In genomic region chr22:38740116-38740723, GRCh38 we compare ENCODE assay signal across 20 cellular contexts. TPM values are rescaled to one million over a fixed set of nuclear protein-coding genes. Genes with fewer than 3 reads are reported as not detected.
A peak's percentile ranks its signal among the peaks of the same experiment; 100 is the strongest.
DNase-seq lines count a peak whose midpoint lies in the region; ATAC-seq and TF ChIP-seq lines count a peak whose summit lies in the region.
"Had no signal": no experiment of that assay in that cellular context is flagged by ENCODE, and none has a peak within 500 bp of the region (broad histone marks: within the 10 kb centered on the region; RNA-seq: fewer than 3 reads in every experiment).

No MANE protein-coding gene starts in this region.

- POLR2A ChIA-PET in CD8-positive, alpha-beta T cell (lab: Charles Lee): interaction anchor here (0.5 to 16.0 kb wide), 10 partner anchors 7 to 470 kb away, joined by 3 to 589 read pairs (median 4); partner anchors contain the start of genes GTPBP1, NPTXR and SUN2
- POLR2A ChIA-PET in naive thymus-derived CD4-positive, alpha-beta T cell (lab: Charles Lee): interaction anchor here (1.1 to 33.7 kb wide), 4 partner anchors 1 to 33 kb away, joined by 3 to 1007 read pairs (median 506); partner anchors contain the start of gene SUN2

- peaks cover 98% of the 10 kb centered on the region for H3K36me3 Mint-ChIP-seq in CD8-positive, alpha-beta T cell
- H3K36me3 Mint-ChIP-seq in activated naive CD8-positive, alpha-beta T cell treated with anti-CD3 and anti-CD28 coated beads, Interleukin-2, amount 50 U/mL, for 24 hours (ENCODE audit: low read depth): peaks cover 52% of the 10 kb centered on the region
- H3K36me3 Mint-ChIP-seq in naive thymus-derived CD4-positive, alpha-beta T cell: peaks cover 0 to 58% (median 30%) of the 10 kb centered on the region in 5 donors

- ATAC-seq in CD8-positive, alpha-beta T cell: no peak
- no peak for ATAC-seq in activated naive CD8-positive, alpha-beta T cell treated with anti-CD3 and anti-CD28 coated beads, Interleukin-2, amount 50 U/mL, for 24 hours
- ATAC-seq in naive thymus-derived CD4-positive, alpha-beta T cell: no peak
- ATAC-seq in GM21367 (IDR thresholded peaks at IDR 0.05; ENCODE audit: unreplicated experiment): no peak
- no peak for ATAC-seq in HG03432 (IDR thresholded peaks at IDR 0.05; ENCODE audit: unreplicated experiment)
- ATAC-seq: upper lobe of right lung had no signal

- no peak for TF ChIP-seq CTCF in CD8-positive, alpha-beta T cell (IDR thresholded peaks at IDR 0.05)

- H3K27me3 Mint-ChIP-seq in CD8-positive, alpha-beta T cell (ENCODE audit: low read depth): no peaks in the 10 kb centered on the region
- no peaks in the 10 kb centered on the region for H3K27me3 Mint-ChIP-seq in activated naive CD8-positive, alpha-beta T cell treated with anti-CD3 and anti-CD28 coated beads, Interleukin-2, amount 50 U/mL, for 24 hours
- no peaks in the 10 kb centered on the region for H3K27me3 Mint-ChIP-seq in naive thymus-derived CD4-positive, alpha-beta T cell
- H3K27me3 Mint-ChIP-seq: progenitor cell of endocrine pancreas had no signal

- CTCF ChIA-PET in CD8-positive, alpha-beta T cell (lab: Charles Lee): interaction anchor here (0.8 to 1.5 kb wide), 4 partner anchors 12 to 129 kb away, joined by 3 to 5 read pairs (median 4); no protein-coding TSS in a partner anchor
- CTCF ChIA-PET in naive thymus-derived CD4-positive, alpha-beta T cell (lab: Charles Lee): no interaction called here

- H3K9me3 Mint-ChIP-seq in CD8-positive, alpha-beta T cell: no peaks in the 10 kb centered on the region
- H3K9me3 Mint-ChIP-seq in activated naive CD8-positive, alpha-beta T cell treated with anti-CD3 and anti-CD28 coated beads, Interleukin-2, amount 50 U/mL, for 24 hours: no peaks in the 10 kb centered on the region
- H3K9me3 Mint-ChIP-seq in naive thymus-derived CD4-positive, alpha-beta T cell: no peaks in the 10 kb centered on the region

- peaks cover 91% of the 10 kb centered on the region for H3K4me1 ChIP-seq in CD8-positive, alpha-beta T cell (ENCODE audit: insufficient read depth, low read length)
- H3K4me1 ChIP-seq in naive thymus-derived CD4-positive, alpha-beta T cell (ENCODE audit: control insufficient read depth in 2 of 2, insufficient read depth in 2 of 2, low read length in 2 of 2): peaks cover 33 to 44% of the 10 kb centered on the region in 2 donors
- H3K4me1 ChIP-seq: upper lobe of right lung had no signal

- intact Hi-C loops in CD8-positive, alpha-beta T cell (cut with DNase I, micrococcal nuclease): no loop called here
- intact Hi-C loops in naive thymus-derived CD4-positive, alpha-beta T cell (cut with micrococcal nuclease): no loop called here

- no peak overlapping the region for H3K4me3 ChIP-seq in CD8-positive, alpha-beta T cell (ENCODE audit: low read depth, low read length)
- no peak overlapping the region for H3K4me3 ChIP-seq in naive thymus-derived CD4-positive, alpha-beta T cell (ENCODE audit: low read length)
- H3K4me3 ChIP-seq: SK-N-MC, smooth muscle cell, upper lobe of right lung had no signal

- peak overlapping the region; percentile 72 for H3K27ac Mint-ChIP-seq in CD8-positive, alpha-beta T cell
- peak overlapping the region; percentile 51 for H3K27ac Mint-ChIP-seq in activated naive CD8-positive, alpha-beta T cell treated with anti-CD3 and anti-CD28 coated beads, Interleukin-2, amount 50 U/mL, for 24 hours
- H3K27ac Mint-ChIP-seq in naive thymus-derived CD4-positive, alpha-beta T cell: peak overlapping the region in 7 of 9 donors; percentile 38 to 86 (median 80)
- H3K27ac Mint-ChIP-seq: progenitor cell of endocrine pancreas had no signal

- H3K4me3 Mint-ChIP-seq in CD8-positive, alpha-beta T cell: no peak overlapping the region
- no peak overlapping the region for H3K4me3 Mint-ChIP-seq in activated naive CD8-positive, alpha-beta T cell treated with anti-CD3 and anti-CD28 coated beads, Interleukin-2, amount 50 U/mL, for 24 hours
- peak overlapping the region in 1 of 10 donors; percentile 17 for H3K4me3 Mint-ChIP-seq in naive thymus-derived CD4-positive, alpha-beta T cell

- H3K4me1 Mint-ChIP-seq in CD8-positive, alpha-beta T cell (ENCODE audit: low read depth): peaks cover 61% of the 10 kb centered on the region
- peaks cover 20% of the 10 kb centered on the region for H3K4me1 Mint-ChIP-seq in activated naive CD8-positive, alpha-beta T cell treated with anti-CD3 and anti-CD28 coated beads, Interleukin-2, amount 50 U/mL, for 24 hours
- H3K4me1 Mint-ChIP-seq in naive thymus-derived CD4-positive, alpha-beta T cell: peaks cover 25 to 65% (median 39%) of the 10 kb centered on the region in 7 donors

- H3K27ac ChIP-seq in CD8-positive, alpha-beta T cell (ENCODE audit: low read depth, low read length): no peak overlapping the region
- H3K27ac ChIP-seq in naive thymus-derived CD4-positive, alpha-beta T cell (ENCODE audit: low read depth, low read length): peak overlapping the region; percentile 58
- H3K27ac ChIP-seq: 22Rv1, C4-2B, SK-N-MC, upper lobe of right lung had no signal

- no peaks in the 10 kb centered on the region for H3K27me3 ChIP-seq in CD8-positive, alpha-beta T cell (ENCODE audit: insufficient read depth, low read length)
- no peaks in the 10 kb centered on the region for H3K27me3 ChIP-seq in naive thymus-derived CD4-positive, alpha-beta T cell (ENCODE audit: control insufficient read depth in 2 of 2, insufficient read depth in 2 of 2, low read length in 2 of 2)
- H3K27me3 ChIP-seq: upper lobe of right lung had no signal

- H3K36me3 ChIP-seq in CD8-positive, alpha-beta T cell (ENCODE audit: insufficient read depth, low read length): peaks cover 96% of the 10 kb centered on the region
- H3K36me3 ChIP-seq in naive thymus-derived CD4-positive, alpha-beta T cell (ENCODE audit: control insufficient read depth in 2 of 3, insufficient read depth in 3 of 3, low read length in 3 of 3): peaks cover 81 to 100% (median 90%) of the 10 kb centered on the region in 3 experiments

- DNase-seq in DMS 273 (lab: John Stamatoyannopoulos, UW; ENCODE audit: unreplicated experiment) (peak; percentile 25), DMS 273 treated with DMSO at 0.1 percent for 48 hours (lab: John Stamatoyannopoulos, UW) (no peak), SW 1271 (lab: John Stamatoyannopoulos, UW) (no peak)
- no peak for DNase-seq in CD8-positive, alpha-beta T cell
- no peak for DNase-seq in activated naive CD8-positive, alpha-beta T cell treated with anti-CD3 and anti-CD28 coated beads, Interleukin-2, amount 50 U/mL, for 24 hours
- DNase-seq in naive thymus-derived CD4-positive, alpha-beta T cell: no peak
- DNase-seq: dermis blood vessel endothelial cell, DMS79 treated with DMSO at 0.1 percent for 48 hours, HCEC 1CT, Karpas-422, NCI-H2171, NCI-H82, upper lobe of right lung had no signal

- H3K9me3 ChIP-seq in CD8-positive, alpha-beta T cell (ENCODE audit: low read length): no peaks in the 10 kb centered on the region
- no peaks in the 10 kb centered on the region for H3K9me3 ChIP-seq in naive thymus-derived CD4-positive, alpha-beta T cell (ENCODE audit: control insufficient read depth in 2 of 3, low read length in 3 of 3)
- H3K9me3 ChIP-seq: upper lobe of right lung had no signal

RNA-seq across cellular contexts. Expression of gene SUN2, which starts 15.6 kb away (rescaled TPM):
- total RNA-seq in CD8-positive, alpha-beta T cell: 100 to 1,000 TPM; 431 to 454 TPM
- 100 to 1,000 TPM; 509 to 977 (median 558) TPM for total RNA-seq in naive thymus-derived CD4-positive, alpha-beta T cell
- polyA plus RNA-seq in naive thymus-derived CD4-positive, alpha-beta T cell: 100 to 1,000 TPM; 397 to 696 TPM

RNA-seq across cellular contexts. Expression of gene GTPBP1, which starts 34.5 kb away (rescaled TPM):
- total RNA-seq in CD8-positive, alpha-beta T cell: 100 to 1,000 TPM; 341 to 346 TPM
- total RNA-seq in naive thymus-derived CD4-positive, alpha-beta T cell: 100 to 1,000 TPM in 2 of 5 experiments, 10 to 100 TPM in 3; 79.1 to 209 (median 91.9) TPM
- polyA plus RNA-seq in naive thymus-derived CD4-positive, alpha-beta T cell: 10 to 100 TPM; 16.9 to 32.8 TPM

RNA-seq across cellular contexts. Expression of gene JOSD1, which starts 39.5 kb away (rescaled TPM):
- total RNA-seq in CD8-positive, alpha-beta T cell: 100 to 1,000 TPM; 364 to 375 TPM
- total RNA-seq in naive thymus-derived CD4-positive, alpha-beta T cell: 100 to 1,000 TPM in 2 of 5 experiments, 10 to 100 TPM in 3; 60.6 to 175 (median 74.9) TPM
- polyA plus RNA-seq in naive thymus-derived CD4-positive, alpha-beta T cell: 1 to 10 TPM; 7.4 to 8.1 TPM

RNA-seq across cellular contexts. Expression of gene DNAL4, which starts 53.7 kb away (rescaled TPM):
- 1 to 10 TPM; 2.5 to 3.6 TPM for total RNA-seq in CD8-positive, alpha-beta T cell
- total RNA-seq in naive thymus-derived CD4-positive, alpha-beta T cell: 10 to 100 TPM in 2 of 5 experiments, 1 to 10 TPM in 3; 5.0 to 11.1 (median 8.9) TPM
- polyA plus RNA-seq in naive thymus-derived CD4-positive, alpha-beta T cell: 10 to 100 TPM in 1 of 2 donors, 1 to 10 TPM in 1; 9.8 to 15.0 TPM

RNA-seq across cellular contexts. Expression of gene TOMM22, which starts 58.5 kb away (rescaled TPM):
- 10 to 100 TPM; 75.2 to 75.4 TPM for total RNA-seq in CD8-positive, alpha-beta T cell
- total RNA-seq in naive thymus-derived CD4-positive, alpha-beta T cell: 10 to 100 TPM; 45.0 to 92.4 (median 50.6) TPM
- 10 to 100 TPM; 47.3 to 53.1 TPM for polyA plus RNA-seq in naive thymus-derived CD4-positive, alpha-beta T cell
